ENCODE assay signal across 13 cellular contexts in the genomic region with DNA sequence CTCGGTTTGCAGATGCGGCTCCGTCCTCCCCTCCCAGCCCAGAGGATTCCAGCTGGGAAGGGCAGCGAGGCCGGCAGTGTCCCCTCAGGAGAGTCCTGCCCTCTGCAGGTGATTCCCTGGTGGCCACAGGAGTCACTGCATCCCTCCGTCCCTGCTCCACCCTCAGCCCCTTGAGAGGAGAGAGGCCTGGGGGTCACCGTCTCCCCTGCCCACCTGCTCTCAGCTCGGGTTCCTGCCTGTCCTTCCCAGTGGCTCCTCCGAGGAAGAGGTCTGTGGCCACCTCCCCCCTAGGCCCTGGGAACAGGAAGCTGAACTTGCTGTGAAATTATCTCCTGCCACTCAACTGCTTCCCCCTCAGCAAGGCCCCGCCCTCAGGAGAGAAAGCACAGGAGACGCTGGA. TPM values are rescaled to one million over a fixed set of nuclear protein-coding genes. Genes with fewer than 3 reads are reported as not detected.
DNase-seq lines count a peak whose midpoint lies in the region; ATAC-seq and TF ChIP-seq lines count a peak whose summit lies in the region.
"Had no signal": no experiment of that assay in that cellular context is flagged by ENCODE, and none has a peak within 500 bp of the region (broad histone marks: within the 10 kb centered on the region; RNA-seq: fewer than 3 reads in every experiment).

No MANE protein-coding gene starts in this region.

- no peak overlapping the region for H3K23ac ChIP-seq in mesendoderm (ENCODE audit: low read length)

- no peak overlapping the region for H3K4ac ChIP-seq in mesendoderm (ENCODE audit: low read depth, low read length)

- H4K5ac ChIP-seq in mesendoderm (ENCODE audit: low read length) = no peak overlapping the region

- H3K36me3 ChIP-seq in WERI-Rb-1 (no peaks in the 10 kb centered on the region), mesendoderm (ENCODE audit: control insufficient read depth, insufficient read depth, low read length) (no peaks in the 10 kb centered on the region), adrenal gland (replicated peaks in 1 of 2) (no peaks in the 10 kb centered on the region)

- H3K4me1 ChIP-seq in mesendoderm (ENCODE audit: control insufficient read depth, low read depth, low read length) (no peaks in the 10 kb centered on the region), adrenal gland (replicated peaks in 1 of 2) (no peaks in the 10 kb centered on the region)

- no CpG with 5 or more reads among the region's 11 CpGs for WGBS in mesendoderm (ENCODE audit: extremely low coverage, insufficient coverage, low lambda C conversion rate)
- WGBS in adrenal gland, 4 donors = 24 to 58% (median 37%) methylated on average over 8 to 11 of the region's 11 CpGs

- peak; percentile 99 for TF ChIP-seq CTCF in WERI-Rb-1 (IDR thresholded peaks at IDR 0.05; ENCODE audit: low read depth, low read length)
- TF ChIP-seq CTCF in adrenal gland (IDR thresholded peaks at IDR 0.05) = peak in 2 of 6 experiments; percentile 25 to 40

- H2BK15ac ChIP-seq in mesendoderm (replicated peaks; ENCODE audit: low read depth) = no peak overlapping the region

- H3K56ac ChIP-seq in mesendoderm (ENCODE audit: low read length) = no peak overlapping the region

- no peak overlapping the region for H4K8ac ChIP-seq in mesendoderm (ENCODE audit: low read depth, low read length)

- intact Hi-C loops in adrenal gland (cut with DNase I) = no loop called here

- H3K27me3 ChIP-seq in WERI-Rb-1 (ENCODE audit: insufficient read depth, low read depth, severe bottlenecking) (no peaks in the 10 kb centered on the region), mesendoderm (ENCODE audit: insufficient read depth, low read length, poor library complexity) (no peaks in the 10 kb centered on the region), adrenal gland (peaks cover 17% of the 10 kb centered on the region)

- no peaks in the 10 kb centered on the region for H3K79me2 ChIP-seq in mesendoderm (ENCODE audit: control insufficient read depth, insufficient read depth, low read length)

- H2BK5ac ChIP-seq in mesendoderm (ENCODE audit: low read length) = no peak overlapping the region

- H3K79me1 ChIP-seq in mesendoderm (ENCODE audit: low read length) = no peaks in the 10 kb centered on the region

- ATAC-seq in HG03039 (IDR thresholded peaks at IDR 0.05; ENCODE audit: unreplicated experiment) = no peak
- ATAC-seq: activated T-helper 17 cell treated with anti-CD3 and anti-CD28 coated beads, Interleukin-2, amount 50 U/mL, for 72 hours had no signal

- H2BK120ac ChIP-seq in mesendoderm (ENCODE audit: low read depth, low read length) = no peak overlapping the region

- no peak overlapping the region for H2AK5ac ChIP-seq in mesendoderm (ENCODE audit: low read length)

- no peaks in the 10 kb centered on the region for H3K9me3 ChIP-seq in WERI-Rb-1 (ENCODE audit: severe bottlenecking)
- no peaks in the 10 kb centered on the region for H3K9me3 ChIP-seq in adrenal gland (replicated peaks in 1 of 3)

- H3K4me3 ChIP-seq in WERI-Rb-1 (ENCODE audit: low read depth, low read length) (no peak overlapping the region), mesendoderm (ENCODE audit: low read length) (no peak overlapping the region), adrenal gland (no peak overlapping the region)

- no peak overlapping the region for H3K18ac ChIP-seq in mesendoderm (ENCODE audit: low read length)

- DNase-seq in CMK (ENCODE audit: low read depth) (peak; percentile 67), HuH-7.5 (ENCODE audit: low spot score) (peak; percentile 81), WERI-Rb-1 (peak; percentile 80), mesendoderm (peak; percentile 67), kidney tubule cell (ENCODE audit: low spot score) (no peak), adrenal gland (no peak), EL (no peak)
- DNase-seq: head of caudate nucleus, NCI-H446 had no signal

- TF ChIP-seq POLR2A in adrenal gland (IDR thresholded peaks at IDR 0.05) = no peak

- H3K4me2 ChIP-seq in mesendoderm (ENCODE audit: low read length) = no peak overlapping the region

- H3K9ac ChIP-seq in mesendoderm (ENCODE audit: low read length) = no peak overlapping the region

- H3K27ac ChIP-seq in WERI-Rb-1 (no peak overlapping the region), mesendoderm (ENCODE audit: low read depth, low read length) (no peak overlapping the region), adrenal gland (no peak overlapping the region)

RNA-seq across cellular contexts. Expression of a gene that starts 12.9 kb away (rescaled TPM):
- 0.11 TPM for polyA plus RNA-seq in mesendoderm (2013, experiment 1 of 2)
- 0.08 TPM for polyA plus RNA-seq in mesendoderm (2013, experiment 2 of 2)
- total RNA-seq in adrenal gland = 1 to 10 TPM in 5 of 8 donors, under 1 TPM in 2, not detected in 1; 0.57 to 7.8 (median 1.8) TPM
- polyA plus RNA-seq in adrenal gland = 1 to 10 TPM in 1 of 3 donors, under 1 TPM in 2; 0.44 to 2.5 (median 0.72) TPM
- total RNA-seq: HT1080; T-helper 2 cell treated with Interferon-gamma antibody and Interleukin-4, amounts not matched to agents 100 ng/mL and 5 ng/mL, for 36 hours had no signal

Comparison
In these comparisons a context has a peak if more than half of its experiments do, and no peak if none do; other contexts are left out.
1. DNase-seq: peak in CMK (single experiment), HuH-7.5 (single experiment), WERI-Rb-1 (single experiment) and mesendoderm (single experiment); none in kidney tubule cell (single experiment), adrenal gland (0 of 7) and EL (single experiment).